1 cellular context compared by ENCODE assay signal in genomic region chr7:3301831-3302618, GRCh38.
TF ChIP-seq lines count a peak whose summit lies in the region.

No MANE protein-coding gene starts in this region.

TF ChIP-seq in GM23338, 12 proteins besides CTCF, POLR2A, EP300 and RAD21 (continued from another document):
- TF ChIP-seq REST (IDR thresholded peaks at IDR 0.05; ENCODE audit: unreplicated experiment) (no peak), POLR2AphosphoS5 (IDR thresholded peaks at IDR 0.05; ENCODE audit: low read depth) (no peak), ZNF114 (CRISPR knock-in tag; IDR thresholded peaks at IDR 0.05) (no peak), STAT1 (IDR thresholded peaks at IDR 0.05; ENCODE audit: unreplicated experiment) (no peak)
